In genomic region chr12:132717011-132717410, GRCh38 we compare ENCODE assay signal across 15 cellular contexts.
"Had no signal": no experiment of that assay in that cellular context is flagged by ENCODE, and none has a peak within 500 bp of the region (broad histone marks: within the 10 kb centered on the region; RNA-seq: fewer than 3 reads in every experiment).

No MANE protein-coding gene starts in this region.

- H3K27ac ChIP-seq: gastrocnemius medialis, neutrophil, sigmoid colon, skin epidermis had no signal

- FAIRE-seq: endometrium had no signal

- H3K4me3 ChIP-seq: gastrocnemius medialis, sigmoid colon, skin epidermis had no signal

- H3K27me3 ChIP-seq: gastrocnemius medialis, neutrophil, sigmoid colon had no signal

- ATAC-seq: esophagus mucosa; gastrocnemius medialis; left lobe of liver; naive thymus-derived CD4-positive, alpha-beta T cell; stimulated activated naive B cell treated with anti-CD40 and anti-IgM and Interleukin-4, amounts not matched to agents 10 μg/mL and 1 μg/mL and 100 μg/mL, for 72 hours had no signal

- H3K9me3 ChIP-seq: gastrocnemius medialis, neutrophil, sigmoid colon had no signal

- DNase-seq: effector memory CD4-positive, alpha-beta T cell; gastrocnemius medialis; mammary epithelial cell; naive thymus-derived CD4-positive, alpha-beta T cell; nephron progenitor cell; sigmoid colon; stimulated activated CD4-positive, alpha-beta T cell treated with anti-CD3 and anti-CD28 coated beads, Interleukin-2, amount 100 ng/mL, for 24 hours; stimulated activated CD4-positive, alpha-beta T cell treated with anti-CD3 and anti-CD28 coated beads, Interleukin-4, amount 100 ng/mL, for 4 hours; stimulated activated naive B cell treated with anti-CD40 and anti-IgM and Interleukin-4, amounts not matched to agents 10 μg/mL and 1 μg/mL and 100 μg/mL, for 72 hours; trophoblast cell had no signal
